1 cellular context compared by ENCODE assay signal in the genomic region with DNA sequence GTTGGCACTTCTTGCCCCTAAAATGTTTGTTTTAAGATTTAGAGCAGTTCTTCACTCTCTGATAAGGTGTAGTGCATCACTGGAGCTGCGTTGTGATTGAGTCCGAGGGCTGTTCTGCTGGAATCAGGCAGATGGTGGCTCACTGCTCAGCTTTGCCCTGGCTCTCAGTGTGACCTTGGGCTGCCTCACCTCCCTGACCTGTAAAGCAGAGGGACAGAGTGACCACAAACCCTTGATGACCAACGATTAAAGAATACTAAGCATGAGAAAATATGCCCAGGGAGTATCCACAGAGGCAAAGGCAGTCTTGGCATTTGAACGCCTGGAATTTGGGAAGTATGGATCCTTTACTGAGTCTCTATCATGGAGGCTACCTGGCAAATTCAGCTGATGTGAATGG.
TF ChIP-seq lines count a peak whose summit lies in the region.

No MANE protein-coding gene starts in this region.

TF ChIP-seq in K562, 482 proteins besides CTCF, POLR2A, EP300 and RAD21:
- no peak for TF ChIP-seq SRF (CRISPR knock-in tag; IDR thresholded peaks at IDR 0.05)
- TF ChIP-seq ESRRA (IDR thresholded peaks at IDR 0.05; ENCODE audit: borderline replicate concordance, low read depth), result peak; percentile 32; the same call in 1 of the 2 replicates
- TF ChIP-seq, protein P1, sequence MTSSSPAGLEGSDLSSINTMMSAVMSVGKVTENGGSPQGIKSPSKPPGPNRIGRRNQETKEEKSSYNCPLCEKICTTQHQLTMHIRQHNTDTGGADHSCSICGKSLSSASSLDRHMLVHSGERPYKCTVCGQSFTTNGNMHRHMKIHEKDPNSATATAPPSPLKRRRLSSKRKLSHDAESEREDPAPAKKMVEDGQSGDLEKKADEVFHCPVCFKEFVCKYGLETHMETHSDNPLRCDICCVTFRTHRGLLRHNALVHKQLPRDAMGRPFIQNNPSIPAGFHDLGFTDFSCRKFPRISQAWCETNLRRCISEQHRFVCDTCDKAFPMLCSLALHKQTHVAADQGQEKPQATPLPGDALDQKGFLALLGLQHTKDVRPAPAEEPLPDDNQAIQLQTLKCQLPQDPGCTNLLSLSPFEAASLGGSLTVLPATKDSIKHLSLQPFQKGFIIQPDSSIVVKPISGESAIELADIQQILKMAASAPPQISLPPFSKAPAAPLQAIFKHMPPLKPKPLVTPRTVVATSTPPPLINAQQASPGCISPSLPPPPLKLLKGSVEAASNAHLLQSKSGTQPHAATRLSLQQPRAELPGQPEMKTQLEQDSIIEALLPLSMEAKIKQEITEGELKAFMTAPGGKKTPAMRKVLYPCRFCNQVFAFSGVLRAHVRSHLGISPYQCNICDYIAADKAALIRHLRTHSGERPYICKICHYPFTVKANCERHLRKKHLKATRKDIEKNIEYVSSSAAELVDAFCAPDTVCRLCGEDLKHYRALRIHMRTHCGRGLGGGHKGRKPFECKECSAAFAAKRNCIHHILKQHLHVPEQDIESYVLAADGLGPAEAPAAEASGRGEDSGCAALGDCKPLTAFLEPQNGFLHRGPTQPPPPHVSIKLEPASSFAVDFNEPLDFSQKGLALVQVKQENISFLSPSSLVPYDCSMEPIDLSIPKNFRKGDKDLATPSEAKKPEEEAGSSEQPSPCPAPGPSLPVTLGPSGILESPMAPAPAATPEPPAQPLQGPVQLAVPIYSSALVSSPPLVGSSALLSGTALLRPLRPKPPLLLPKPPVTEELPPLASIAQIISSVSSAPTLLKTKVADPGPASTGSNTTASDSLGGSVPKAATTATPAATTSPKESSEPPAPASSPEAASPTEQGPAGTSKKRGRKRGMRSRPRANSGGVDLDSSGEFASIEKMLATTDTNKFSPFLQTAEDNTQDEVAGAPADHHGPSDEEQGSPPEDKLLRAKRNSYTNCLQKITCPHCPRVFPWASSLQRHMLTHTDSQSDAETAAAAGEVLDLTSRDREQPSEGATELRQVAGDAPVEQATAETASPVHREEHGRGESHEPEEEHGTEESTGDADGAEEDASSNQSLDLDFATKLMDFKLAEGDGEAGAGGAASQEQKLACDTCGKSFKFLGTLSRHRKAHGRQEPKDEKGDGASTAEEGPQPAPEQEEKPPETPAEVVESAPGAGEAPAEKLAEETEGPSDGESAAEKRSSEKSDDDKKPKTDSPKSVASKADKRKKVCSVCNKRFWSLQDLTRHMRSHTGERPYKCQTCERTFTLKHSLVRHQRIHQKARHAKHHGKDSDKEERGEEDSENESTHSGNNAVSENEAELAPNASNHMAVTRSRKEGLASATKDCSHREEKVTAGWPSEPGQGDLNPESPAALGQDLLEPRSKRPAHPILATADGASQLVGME (CRISPR knock-in tag; IDR thresholded peaks at IDR 0.05), result no peak
